Comparison of ENCODE assay signal across 10 cellular contexts in the genomic region with DNA sequence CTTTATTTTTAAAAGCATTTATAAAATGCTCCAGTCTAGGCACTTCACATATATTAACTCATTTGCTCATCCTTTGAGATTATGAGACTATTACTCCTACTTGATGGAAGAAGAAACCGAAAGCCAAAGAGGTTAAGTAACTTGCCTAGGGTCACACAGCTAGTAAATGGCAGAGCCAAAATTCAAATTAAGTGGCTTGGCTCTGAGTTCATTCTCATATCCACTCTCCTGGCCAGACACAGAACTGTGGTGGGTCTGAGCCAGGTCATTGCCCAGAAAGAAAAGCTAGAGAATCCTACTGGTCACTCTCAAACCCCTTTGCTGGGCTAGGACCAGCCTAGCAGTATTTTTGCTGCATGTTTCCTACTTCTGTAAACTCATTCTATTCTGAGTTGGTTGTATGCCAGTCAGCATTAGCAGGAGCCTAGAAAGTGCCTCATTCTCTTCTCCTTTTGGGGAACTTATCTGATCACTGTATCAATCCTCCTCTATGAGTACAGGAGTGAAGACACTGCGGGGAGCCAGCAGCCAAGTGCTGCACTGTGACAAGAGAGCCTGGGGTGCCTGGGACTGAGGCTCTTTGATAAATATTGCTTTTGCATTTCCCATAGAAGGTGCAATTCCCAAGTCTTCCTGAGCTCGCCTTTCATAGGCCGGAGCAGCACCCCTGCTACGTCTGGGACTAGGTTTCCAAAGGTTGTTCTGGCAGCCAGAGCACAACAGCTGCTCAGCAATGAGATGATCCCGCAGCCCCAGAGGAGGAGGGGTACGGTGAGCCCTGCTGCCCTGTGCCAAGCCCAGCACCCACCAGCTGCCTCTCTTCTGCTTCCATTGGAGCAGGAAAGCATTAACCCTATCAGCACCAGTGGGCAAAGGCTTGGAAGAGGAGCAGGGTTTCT.
DNase-seq lines count a peak whose midpoint lies in the region; ATAC-seq and TF ChIP-seq lines count a peak whose summit lies in the region.
"Had no signal": no experiment of that assay in that cellular context is flagged by ENCODE, and none has a peak within 500 bp of the region (broad histone marks: within the 10 kb centered on the region; RNA-seq: fewer than 3 reads in every experiment).

No MANE protein-coding gene starts in this region.

- H3K4me2 ChIP-seq in H9 (ENCODE audit: insufficient read depth, insufficient read length, low read length) = no peak overlapping the region

- H2BK15ac ChIP-seq in H9 (ENCODE audit: low read depth, low read length) = no peak overlapping the region

- H3K79me2 ChIP-seq in H9 (ENCODE audit: insufficient read depth, low read length) = no peaks in the 10 kb centered on the region

- H2AFZ ChIP-seq in H9 (ENCODE audit: low read length) = no peak overlapping the region

- H3K27me3 ChIP-seq in H9 (ENCODE audit: insufficient read depth, low read length) = no peaks in the 10 kb centered on the region

- peaks cover 13% of the 10 kb centered on the region; the same call in 1 of the 2 replicates for H3K4me1 ChIP-seq in H9 (ENCODE audit: insufficient read depth, low read length)
- H3K4me1 ChIP-seq in mucosa of descending colon (ENCODE audit: low read depth) = no peaks in the 10 kb centered on the region

- no peak overlapping the region; a peak in 1 of 5 replicates for H3K4me3 Mint-ChIP-seq in H9
- H3K4me3 Mint-ChIP-seq: activated CD8-positive, alpha-beta T cell treated with anti-CD3 and anti-CD28 coated beads, Interleukin-2, amount 10 ng/mL, durations not matched to agents 7 days and 5 days had no signal

- peak; percentile 25; the same call in 1 of the 3 replicates for TF ChIP-seq CTCF in H9 (conservative IDR thresholded peaks at IDR 0.05)
- no peak for TF ChIP-seq CTCF in mucosa of descending colon (IDR thresholded peaks at IDR 0.05)

- no peaks in the 10 kb centered on the region for H3K23me2 ChIP-seq in H9 (ENCODE audit: insufficient read length, low read depth, low read length, poor library complexity, severe bottlenecking)

- no peaks in the 10 kb centered on the region for H4K20me1 ChIP-seq in H9 (ENCODE audit: control insufficient read depth, insufficient read depth, insufficient read length)

- no CpG with 5 or more reads among the region's 7 CpGs for WGBS in H9 (ENCODE audit: extremely low coverage, insufficient read length, low lambda C conversion rate)

- H3K18ac ChIP-seq in H9 (ENCODE audit: insufficient read length, low read depth, low read length) = no peak overlapping the region

- no peaks in the 10 kb centered on the region for H3K79me1 ChIP-seq in H9 (ENCODE audit: insufficient read depth, low read depth, low read length, poor library complexity, severe bottlenecking)

- no peak overlapping the region for H2AK5ac ChIP-seq in H9 (ENCODE audit: insufficient read length, low read length)

- H2BK5ac ChIP-seq in H9 (ENCODE audit: insufficient read length, low read length) = no peak overlapping the region

- peak overlapping the region in 2 of 3 experiments; percentile 22 to 72; a peak in 3 of 7 replicates for H3K27ac Mint-ChIP-seq in H9
- H3K27ac Mint-ChIP-seq: activated CD8-positive, alpha-beta T cell treated with anti-CD3 and anti-CD28 coated beads, Interleukin-2, amount 10 ng/mL, durations not matched to agents 7 days and 5 days had no signal

- no peak overlapping the region for H3T11ph ChIP-seq in H9 (ENCODE audit: low read length)

- H2BK20ac ChIP-seq in H9 (ENCODE audit: low read depth, low read length, poor library complexity, severe bottlenecking) = no peak overlapping the region

- H3K36me3 ChIP-seq in mucosa of descending colon (ENCODE audit: low read depth) = no peaks in the 10 kb centered on the region

- H3K4ac ChIP-seq in H9 (ENCODE audit: low read depth, low read length) = no peak overlapping the region

- no peak overlapping the region for H2BK120ac ChIP-seq in H9 (ENCODE audit: low read depth, low read length, poor library complexity, severe bottlenecking)

- H3K9me3 ChIP-seq in H9 (ENCODE audit: control insufficient read depth, low read depth, low read length) (no peaks in the 10 kb centered on the region), mucosa of descending colon (no peaks in the 10 kb centered on the region)

- no peaks in the 10 kb centered on the region for H3K9me3 Mint-ChIP-seq in H9

- H3K36me3 Mint-ChIP-seq in H9 (ENCODE audit: insufficient read depth in 1 of 3, low read depth in 3 of 3) = no peaks in the 10 kb centered on the region; a peak in 1 of 7 replicates

- no peak overlapping the region for H3K56ac ChIP-seq in H9 (ENCODE audit: insufficient read length, low read depth, low read length)

- ATAC-seq in mucosa of descending colon = no peak
- ATAC-seq: activated CD8-positive, alpha-beta T cell treated with anti-CD3 and anti-CD28 coated beads, Interleukin-2, amount 10 ng/mL, durations not matched to agents 7 days and 5 days had no signal

- H3K4me3 ChIP-seq in mucosa of descending colon = no peak overlapping the region

- no peak overlapping the region for H2BK12ac ChIP-seq in H9 (ENCODE audit: insufficient read length, low read depth, low read length)

- no peak overlapping the region for H3K9ac ChIP-seq in H9 (ENCODE audit: extremely low read depth, insufficient read length, low read length)

- no peak overlapping the region for H3K27ac ChIP-seq in H9 (ENCODE audit: insufficient read length, low read depth, low read length)

- no peak overlapping the region for H4K8ac ChIP-seq in H9 (replicated peaks; ENCODE audit: insufficient read length, low read depth, low read length)

- intact Hi-C loops in mucosa of descending colon (cut with DNase I, micrococcal nuclease) = no loop called here

- no peak overlapping the region for H3K14ac ChIP-seq in H9 (ENCODE audit: insufficient read depth, low read length)

- no peaks in the 10 kb centered on the region for H3K27me3 Mint-ChIP-seq in H9 (ENCODE audit: low read depth)

- no peak overlapping the region for H4K91ac ChIP-seq in H9 (ENCODE audit: insufficient read length, low read depth, low read length)

- peaks cover 12 to 13% of the 10 kb centered on the region in 2 experiments for H3K4me1 Mint-ChIP-seq in H9

- H4K5ac ChIP-seq in H9 (ENCODE audit: insufficient read length, low read depth, low read length) = no peak overlapping the region

- DNase-seq in Ammon's horn (ENCODE audit: low spot score) (peak; percentile 16), H9 (peak; percentile 47), RPMI7951 (ENCODE audit: low read depth) (peak; percentile 63), left kidney (ENCODE audit: low read depth, low spot score) (peak; percentile 58), mucosa of descending colon (no peak), CD1c-positive myeloid dendritic cell (ENCODE audit: extremely low spot score) (no peak), EL (no peak)
- no peak for DNase-seq in stimulated activated CD4-positive, alpha-beta T cell treated with anti-CD3 and anti-CD28 coated beads, Interleukin-4, amount 100 ng/mL, for 1 hour
- DNase-seq: activated CD8-positive, alpha-beta T cell treated with anti-CD3 and anti-CD28 coated beads, Interleukin-2, amount 10 ng/mL, durations not matched to agents 7 days and 5 days; T-helper 1 cell had no signal

- no peak overlapping the region for H3K23ac ChIP-seq in H9 (ENCODE audit: insufficient read length, low read depth, low read length)

Comparison
In these comparisons a context has a peak if more than half of its experiments do, and no peak if none do; other contexts are left out.
1. DNase-seq: peak in Ammon's horn (single experiment), H9 (single experiment), RPMI7951 (single experiment) and left kidney (single experiment); none in stimulated activated CD4-positive, alpha-beta T cell treated with anti-CD3 and anti-CD28 coated beads, Interleukin-4, amount 100 ng/mL, for 1 hour (single experiment), mucosa of descending colon (0 of 3), CD1c-positive myeloid dendritic cell (single experiment) and EL (single experiment).